Comparison of ENCODE assay signal across 8 cellular contexts in genomic region chr12:50283924-50284236, GRCh38. TPM values are rescaled to one million over a fixed set of nuclear protein-coding genes. Genes with fewer than 3 reads are reported as not detected.
DNase-seq lines count a peak whose midpoint lies in the region; ATAC-seq, FAIRE-seq and TF ChIP-seq lines count a peak whose summit lies in the region.

No MANE protein-coding gene starts in this region.

- H3K27ac Mint-ChIP-seq in activated naive CD8-positive, alpha-beta T cell treated with anti-CD3 and anti-CD28 coated beads, Interleukin-2, amount 50 U/mL, for 24 hours = peak overlapping the region; percentile 86

- H3K27me3 ChIP-seq in iPS-15b (ENCODE audit: control insufficient read depth, insufficient read depth, low read length) (no peaks in the 10 kb centered on the region), spleen (replicated peaks in 1 of 7) (no peaks in the 10 kb centered on the region)

- 20 to 36% (median 25%) methylated on average over 6 of the region's 6 CpGs for WGBS in spleen, 5 donors

- peak overlapping the region; percentile 74 to 87 (median 85) for H3K27ac ChIP-seq in spleen

- DNase-seq in ELR (ENCODE audit: low read depth) (peak; percentile 28), spleen (no peak), HTR-8/SVneo (ENCODE audit: insufficient read length, low spot score) (no peak), RCC 7860 (ENCODE audit: low spot score) (no peak)
- no peak for DNase-seq in activated naive CD8-positive, alpha-beta T cell treated with anti-CD3 and anti-CD28 coated beads, Interleukin-2, amount 50 U/mL, for 24 hours

- H3K36me3 Mint-ChIP-seq in activated naive CD8-positive, alpha-beta T cell treated with anti-CD3 and anti-CD28 coated beads, Interleukin-2, amount 50 U/mL, for 24 hours (ENCODE audit: low read depth) = no peaks in the 10 kb centered on the region

- no peak for TF ChIP-seq POLR2A in spleen (IDR thresholded peaks at IDR 0.05)

- peaks cover 24% of the 10 kb centered on the region for H3K4me1 Mint-ChIP-seq in activated naive CD8-positive, alpha-beta T cell treated with anti-CD3 and anti-CD28 coated beads, Interleukin-2, amount 50 U/mL, for 24 hours

- TF ChIP-seq CTCF in spleen (IDR thresholded peaks at IDR 0.05 in 8 of 11, conservative IDR thresholded peaks at IDR 0.05 in 3 of 11) = no peak

- peaks cover 2% of the 10 kb centered on the region for H3K27me3 Mint-ChIP-seq in activated naive CD8-positive, alpha-beta T cell treated with anti-CD3 and anti-CD28 coated beads, Interleukin-2, amount 50 U/mL, for 24 hours

- no peak overlapping the region for H3K9ac ChIP-seq in iPS-15b (ENCODE audit: low read depth, low read length)

- no peaks in the 10 kb centered on the region for H3K9me3 Mint-ChIP-seq in activated naive CD8-positive, alpha-beta T cell treated with anti-CD3 and anti-CD28 coated beads, Interleukin-2, amount 50 U/mL, for 24 hours

- H3K4me3 Mint-ChIP-seq in activated naive CD8-positive, alpha-beta T cell treated with anti-CD3 and anti-CD28 coated beads, Interleukin-2, amount 50 U/mL, for 24 hours = peak overlapping the region; percentile 92

- FAIRE-seq in HTR-8/SVneo (lab: Jason Lieb, UNC) (no peak), RCC 7860 (lab: Jason Lieb, UNC) (no peak)

- H3K9me3 ChIP-seq in iPS-15b (ENCODE audit: control insufficient read depth, insufficient read depth, low read length) = no peaks in the 10 kb centered on the region
- H3K9me3 ChIP-seq in spleen = no peaks in the 10 kb centered on the region

- ATAC-seq in HG02870 (IDR thresholded peaks at IDR 0.05; ENCODE audit: unreplicated experiment) = peak; percentile 17
- ATAC-seq in activated naive CD8-positive, alpha-beta T cell treated with anti-CD3 and anti-CD28 coated beads, Interleukin-2, amount 50 U/mL, for 24 hours = no peak
- no peak for ATAC-seq in GM21723 (IDR thresholded peaks at IDR 0.05; ENCODE audit: unreplicated experiment)

- H3K4me1 ChIP-seq in iPS-15b (ENCODE audit: control insufficient read depth, insufficient read depth, low read length) = no peaks in the 10 kb centered on the region
- peaks cover 8 to 50% (median 30%) of the 10 kb centered on the region in 6 donors for H3K4me1 ChIP-seq in spleen

- H3K4me3 ChIP-seq in iPS-15b (ENCODE audit: low read depth, low read length) = peak overlapping the region; percentile 52
- H3K4me3 ChIP-seq in spleen = peak overlapping the region; percentile 64 to 90 (median 86)

- H3K36me3 ChIP-seq in iPS-15b (ENCODE audit: control insufficient read depth, insufficient read depth, low read length) = no peaks in the 10 kb centered on the region
- H3K36me3 ChIP-seq in spleen = no peaks in the 10 kb centered on the region

- intact Hi-C loops in spleen (cut with DNase I; ENCODE audit: low total_unique reads) = no loop called here

RNA-seq across cellular contexts. Expression of gene LIMA1, which starts 0.6 kb away (rescaled TPM):
- total RNA-seq in spleen = 100 to 1,000 TPM in 1 of 7 donors, 10 to 100 TPM in 6; 59.5 to 102 (median 64.3) TPM
- polyA plus RNA-seq in spleen = 10 to 100 TPM; 15.3 to 45.1 (median 22.7) TPM
